2 cellular contexts compared by ENCODE assay signal in genomic region chr15:64865998-64866520, GRCh38.
TF ChIP-seq lines count a peak whose summit lies in the region.

No MANE protein-coding gene starts in this region.

TF ChIP-seq in HepG2, 621 proteins besides CTCF, POLR2A, EP300 and RAD21:
- TF ChIP-seq DZIP1 (CRISPR knock-in tag; IDR thresholded peaks at IDR 0.05) (no peak), ATF7 (IDR thresholded peaks at IDR 0.05) (peak; percentile 53; the same call in 1 of the 2 replicates), ATF7 (CRISPR knock-in tag; IDR thresholded peaks at IDR 0.05) (no peak)

TF ChIP-seq in GM12891, 5 proteins besides CTCF, POLR2A, EP300 and RAD21:
- no peak for TF ChIP-seq POU2F2 (IDR thresholded peaks at IDR 0.05; ENCODE audit: low read depth, low read length)
- TF ChIP-seq SPI1 (IDR thresholded peaks at IDR 0.05; ENCODE audit: low read depth, low read length): no peak
- TF ChIP-seq POLR2AphosphoS5 (IDR thresholded peaks at IDR 0.05; ENCODE audit: low read depth, low read length): no peak
- no peak for TF ChIP-seq TAF1 (IDR thresholded peaks at IDR 0.05; ENCODE audit: low read depth, low read length)
- no peak for TF ChIP-seq PAX5 (IDR thresholded peaks at IDR 0.05; ENCODE audit: insufficient read depth, low read length, severe bottlenecking)
